In the genomic region with DNA sequence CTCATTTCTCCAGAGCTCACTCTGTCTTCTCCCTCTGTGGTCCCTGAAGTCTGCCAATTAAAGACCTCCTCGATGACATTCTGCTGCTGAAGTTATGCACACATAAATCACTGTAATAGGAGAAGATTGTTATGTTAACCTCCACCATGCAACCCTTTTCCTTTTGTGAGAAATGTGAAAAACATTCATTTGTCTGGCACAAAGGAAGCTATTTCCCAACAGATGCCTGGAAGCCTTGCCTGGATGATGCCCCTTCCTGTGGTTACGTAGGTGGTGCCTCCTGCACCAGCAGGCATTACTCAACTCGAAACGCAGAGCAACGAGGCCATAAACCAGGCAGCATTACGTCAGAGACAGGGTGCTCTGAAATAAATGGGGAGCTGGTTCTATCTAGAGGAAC, we compare ENCODE assay signal across 17 cellular contexts.
DNase-seq lines count a peak whose midpoint lies in the region; ATAC-seq and TF ChIP-seq lines count a peak whose summit lies in the region.
"Had no signal": no experiment of that assay in that cellular context is flagged by ENCODE, and none has a peak within 500 bp of the region (broad histone marks: within the 10 kb centered on the region; RNA-seq: fewer than 3 reads in every experiment).

No MANE protein-coding gene starts in this region.

- in situ Hi-C loops in SK-MEL-5 (cut with HindIII; ENCODE audit: low pct_unique_long_range_greater_than_20kb, low sequenced_read_pairs), result no loop called here

- no peaks in the 10 kb centered on the region for H4K20me1 ChIP-seq in hepatocyte (ENCODE audit: insufficient read depth, poor library complexity, severe bottlenecking)

- H3K27ac Mint-ChIP-seq in T-helper 17 cell, result no peak overlapping the region
- H3K27ac Mint-ChIP-seq: activated naive CD4-positive, alpha-beta T cell treated with anti-CD3 and anti-CD28 coated beads, Interleukin-2, amount 50 U/mL, for 24 hours; CD4-positive, CD25-positive, alpha-beta regulatory T cell; stimulated activated effector memory CD8-positive, alpha-beta T cell treated with anti-CD3 and anti-CD28 coated beads, Interleukin-12 subunit alpha, Interleukin-12 subunit beta, amount 100 ng/mL, for 72 hours had no signal

- no peak for ATAC-seq in T-helper 17 cell
- no peak for ATAC-seq in HG03159 (IDR thresholded peaks at IDR 0.05; ENCODE audit: unreplicated experiment)
- ATAC-seq: stimulated activated effector memory CD8-positive, alpha-beta T cell treated with anti-CD3 and anti-CD28 coated beads, Interleukin-12 subunit alpha, Interleukin-12 subunit beta, amount 100 ng/mL, for 72 hours had no signal

- H3K9ac ChIP-seq in skeletal muscle satellite cell (ENCODE audit: low read depth, low read length), result peak overlapping the region; percentile 18

- H3K4me1 ChIP-seq in hepatocyte (ENCODE audit: insufficient read depth), result peaks cover 10% of the 10 kb centered on the region
- peaks cover 14% of the 10 kb centered on the region for H3K4me1 ChIP-seq in skeletal muscle satellite cell (ENCODE audit: control insufficient read depth, insufficient read depth, low read length)
- H3K4me1 ChIP-seq: HAP-1 had no signal

- H3K4me1 Mint-ChIP-seq in T-helper 17 cell, result no peaks in the 10 kb centered on the region
- H3K4me1 Mint-ChIP-seq: activated naive CD4-positive, alpha-beta T cell treated with anti-CD3 and anti-CD28 coated beads, Interleukin-2, amount 50 U/mL, for 24 hours; CD4-positive, CD25-positive, alpha-beta regulatory T cell; stimulated activated effector memory CD8-positive, alpha-beta T cell treated with anti-CD3 and anti-CD28 coated beads, Interleukin-12 subunit alpha, Interleukin-12 subunit beta, amount 100 ng/mL, for 72 hours had no signal

- H3K27me3 Mint-ChIP-seq in T-helper 17 cell, result no peaks in the 10 kb centered on the region
- H3K27me3 Mint-ChIP-seq: CD4-positive, CD25-positive, alpha-beta regulatory T cell had no signal

- H3K9me2 ChIP-seq in hepatocyte (replicated peaks; ENCODE audit: insufficient read depth), result no peaks in the 10 kb centered on the region

- H3K27ac ChIP-seq in hepatocyte, result no peak overlapping the region
- H3K27ac ChIP-seq: HL-60 had no signal

- H3K4me3 ChIP-seq in hepatocyte (no peak overlapping the region), skeletal muscle satellite cell (ENCODE audit: low read length) (peak overlapping the region; percentile 8)
- H3K4me3 ChIP-seq: HAP-1 had no signal

- no peaks in the 10 kb centered on the region for H3K79me2 ChIP-seq in hepatocyte

- H3K27me3 ChIP-seq in hepatocyte (no peaks in the 10 kb centered on the region), skeletal muscle satellite cell (ENCODE audit: control insufficient read depth, insufficient read depth, low read length) (no peaks in the 10 kb centered on the region)

- H3K4me2 ChIP-seq in hepatocyte (no peak overlapping the region), skeletal muscle satellite cell (ENCODE audit: low read length) (peak overlapping the region; percentile 54)

- DNase-seq in GM04503 (ENCODE audit: low read depth), result peak; percentile 9
- peak; percentile 1 for DNase-seq in SK-MEL-5 (ENCODE audit: low read depth, low spot score)
- DNase-seq in hepatocyte (ENCODE audit: low spot score), result peak; percentile 49
- no peak for DNase-seq in T-helper 17 cell
- no peak for DNase-seq in dedifferentiated amniotic fluid mesenchymal stem cell (ENCODE audit: extremely low spot score)
- no peak for DNase-seq in NK-92 (lab: John Stamatoyannopoulos, UW; ENCODE audit: unreplicated experiment)
- DNase-seq: CD4-positive, CD25-positive, alpha-beta regulatory T cell; GDM1; NCI-H2107; NK-92 treated with Interleukin-12 subunit alpha and Interleukin-12 subunit beta, amount 100 ng/mL, for 24 hours; stimulated activated CD4-positive, alpha-beta T cell treated with anti-CD3 and anti-CD28 coated beads, Interleukin-4, amount 100 ng/mL, for 24 hours had no signal

- no peak overlapping the region for H2AFZ ChIP-seq in hepatocyte

- no peak for TF ChIP-seq CTCF in hepatocyte (IDR thresholded peaks at IDR 0.05; ENCODE audit: poor library complexity)

- no peaks in the 10 kb centered on the region for H3K36me3 Mint-ChIP-seq in T-helper 17 cell (ENCODE audit: low read depth)
- H3K36me3 Mint-ChIP-seq: activated naive CD4-positive, alpha-beta T cell treated with anti-CD3 and anti-CD28 coated beads, Interleukin-2, amount 50 U/mL, for 24 hours; CD4-positive, CD25-positive, alpha-beta regulatory T cell; stimulated activated effector memory CD8-positive, alpha-beta T cell treated with anti-CD3 and anti-CD28 coated beads, Interleukin-12 subunit alpha, Interleukin-12 subunit beta, amount 100 ng/mL, for 72 hours had no signal

- H3K4me3 Mint-ChIP-seq in T-helper 17 cell, result no peak overlapping the region
- H3K4me3 Mint-ChIP-seq: activated naive CD4-positive, alpha-beta T cell treated with anti-CD3 and anti-CD28 coated beads, Interleukin-2, amount 50 U/mL, for 24 hours; CD4-positive, CD25-positive, alpha-beta regulatory T cell; stimulated activated effector memory CD8-positive, alpha-beta T cell treated with anti-CD3 and anti-CD28 coated beads, Interleukin-12 subunit alpha, Interleukin-12 subunit beta, amount 100 ng/mL, for 72 hours had no signal

- WGBS in hepatocyte (ENCODE audit: low lambda C conversion rate, missing lambda C conversion rate), result 53% methylated on average over 6 of the region's 6 CpGs

- H3K9me3 ChIP-seq in hepatocyte (ENCODE audit: low read depth) (no peaks in the 10 kb centered on the region), skeletal muscle satellite cell (replicated peaks; ENCODE audit: low read length) (no peaks in the 10 kb centered on the region), T-helper 17 cell (ENCODE audit: control insufficient read depth, low read length, poor library complexity, severe bottlenecking) (no peaks in the 10 kb centered on the region)
- H3K9me3 ChIP-seq: HAP-1 had no signal

- H3K36me3 ChIP-seq in hepatocyte (replicated peaks; ENCODE audit: insufficient read depth, low read depth), result no peaks in the 10 kb centered on the region
- no peaks in the 10 kb centered on the region for H3K36me3 ChIP-seq in skeletal muscle satellite cell (ENCODE audit: insufficient read depth, low read length)
- H3K36me3 ChIP-seq: HAP-1 had no signal

Comparison
In these comparisons a context has a peak if more than half of its experiments do, and no peak if none do; other contexts are left out.
1. DNase-seq: peak in GM04503 (single experiment), SK-MEL-5 (single experiment) and hepatocyte (single experiment); none in T-helper 17 cell (0 of 3), dedifferentiated amniotic fluid mesenchymal stem cell (single experiment) and NK-92 (single experiment).